In the genomic region with DNA sequence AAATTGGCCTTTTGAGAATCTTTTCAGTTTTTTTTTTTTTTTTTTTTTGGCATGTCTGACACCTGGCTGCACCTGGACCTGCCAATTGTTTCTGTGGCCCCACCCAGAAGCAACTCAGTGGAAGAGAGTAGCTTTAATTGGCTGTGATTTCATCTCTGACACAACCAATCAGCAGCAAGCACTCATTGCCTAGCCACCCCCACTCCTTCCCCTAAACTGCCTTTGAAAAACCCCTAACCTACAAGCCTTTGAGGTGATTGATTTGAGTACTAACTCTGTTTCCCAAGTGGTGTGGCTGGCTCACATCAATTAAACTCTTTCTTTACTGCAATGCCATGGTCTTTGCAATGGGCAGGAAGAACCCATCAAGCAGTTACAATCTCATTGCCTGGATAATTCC, we compare ENCODE assay signal across 23 cellular contexts.
"Had no signal": no experiment of that assay in that cellular context is flagged by ENCODE, and none has a peak within 500 bp of the region (broad histone marks: within the 10 kb centered on the region; RNA-seq: fewer than 3 reads in every experiment).

No MANE protein-coding gene starts in this region.

- H3K4me1 Mint-ChIP-seq: naive thymus-derived CD8-positive, alpha-beta T cell; stimulated activated memory B cell treated with anti-CD40 and anti-IgM and Interleukin-4, amounts not matched to agents 10 μg/mL and 1 μg/mL and 100 μg/mL, for 72 hours had no signal

- ATAC-seq: esophagus mucosa; gastrocnemius medialis; left ventricle myocardium superior; lower lobe of right lung; naive thymus-derived CD8-positive, alpha-beta T cell; psoas muscle; right cardiac atrium; stimulated activated memory B cell treated with anti-CD40 and anti-IgM and Interleukin-4, amounts not matched to agents 10 μg/mL and 1 μg/mL and 100 μg/mL, for 72 hours; upper lobe of right lung had no signal

- H3K36me3 Mint-ChIP-seq: stimulated activated memory B cell treated with anti-CD40 and anti-IgM and Interleukin-4, amounts not matched to agents 10 μg/mL and 1 μg/mL and 100 μg/mL, for 72 hours had no signal

- H3K4me3 ChIP-seq: gastrocnemius medialis, lower lobe of right lung, ovary, psoas muscle, sigmoid colon, suprapubic skin, transverse colon, upper lobe of right lung, uterus had no signal

- DNase-seq: effector CD8-positive, alpha-beta T cell; endodermal cell; foreskin fibroblast; gastrocnemius medialis; head of caudate nucleus; left ventricle myocardium superior; lower lobe of right lung; naive thymus-derived CD8-positive, alpha-beta T cell; occipital lobe; ovary; posterior cingulate gyrus; psoas muscle; right cardiac atrium; sigmoid colon; stimulated activated CD4-positive, alpha-beta T cell treated with anti-CD3 and anti-CD28 coated beads, Interleukin-4, amount 100 ng/mL, for 4 hours; transverse colon; upper lobe of right lung; uterus had no signal

- H3K9me3 Mint-ChIP-seq: endodermal cell had no signal

- H3K27me3 Mint-ChIP-seq: dendritic cell treated with granulocyte-macrophage colony-stimulating factor and Interleukin-4, amounts not matched to agents 40 ng/mL and 50 ng/mL, for 4 days; stimulated activated memory B cell treated with anti-CD40 and anti-IgM and Interleukin-4, amounts not matched to agents 10 μg/mL and 1 μg/mL and 100 μg/mL, for 72 hours had no signal

- H3K4me3 Mint-ChIP-seq: dendritic cell treated with granulocyte-macrophage colony-stimulating factor and Interleukin-4, amounts not matched to agents 40 ng/mL and 50 ng/mL, for 4 days; endodermal cell; naive thymus-derived CD8-positive, alpha-beta T cell; stimulated activated memory B cell treated with anti-CD40 and anti-IgM and Interleukin-4, amounts not matched to agents 10 μg/mL and 1 μg/mL and 100 μg/mL, for 72 hours; stimulated activated naive CD8-positive, alpha-beta T cell treated with anti-CD3 and anti-CD28 coated beads, Interleukin-15, Interleukin-2, amounts not matched to agents 100 ng/mL and 50 ng/mL, for 24 hours had no signal

- H3K27ac Mint-ChIP-seq: dendritic cell treated with granulocyte-macrophage colony-stimulating factor and Interleukin-4, amounts not matched to agents 40 ng/mL and 50 ng/mL, for 4 days; endodermal cell; naive thymus-derived CD8-positive, alpha-beta T cell; stimulated activated memory B cell treated with anti-CD40 and anti-IgM and Interleukin-4, amounts not matched to agents 10 μg/mL and 1 μg/mL and 100 μg/mL, for 72 hours; stimulated activated naive CD8-positive, alpha-beta T cell treated with anti-CD3 and anti-CD28 coated beads, Interleukin-15, Interleukin-2, amounts not matched to agents 100 ng/mL and 50 ng/mL, for 24 hours had no signal
